Comparison of ENCODE assay signal across 31 cellular contexts in genomic region chr10:86169066-86169465, GRCh38.
"Had no signal": no experiment of that assay in that cellular context is flagged by ENCODE, and none has a peak within 500 bp of the region (broad histone marks: within the 10 kb centered on the region; RNA-seq: fewer than 3 reads in every experiment).

No MANE protein-coding gene starts in this region.

- H3K27ac ChIP-seq: Peyer's patch, SJSA1 had no signal

- DNase-seq: activated CD4-positive, alpha-beta T cell treated with anti-CD3 and anti-CD28 coated beads for 36 hours; activated CD4-positive, alpha-beta T cell treated with anti-CD3 and anti-CD28 coated beads, Interleukin-2, amount 10 ng/mL, durations not matched to agents 7 days and 5 days; activated CD4-positive, alpha-beta T cell treated with anti-CD3 and anti-CD28 coated beads, Interleukin-2, amount 50 U/mL, for 48 hours; activated CD8-positive, alpha-beta T cell treated with anti-CD3 and anti-CD28 coated beads, Interleukin-2, amount 10 ng/mL, durations not matched to agents 7 days and 5 days; activated naive CD8-positive, alpha-beta T cell treated with anti-CD3 and anti-CD28 coated beads, Interleukin-2, amount 50 U/mL, for 24 hours; anterior cingulate cortex; NCI-H1092 treated with DMSO at 0.1 percent for 48 hours; NCI-H146; NCI-H2029 treated with DMSO at 0.1 percent for 48 hours; NCI-H2107; NCI-H2171; NCI-H510A; NCI-H526; NCI-H748 treated with DMSO at 0.1 percent for 48 hours; NK-92 treated with Interleukin-12 subunit alpha and Interleukin-12 subunit beta, amount 100 ng/mL, for 24 hours; PC-3; RPMI8226; SHP77 treated with DMSO at 0.1 percent for 48 hours; SK-N-SH had no signal

- H3K27me3 ChIP-seq: Peyer's patch, SJSA1 had no signal

- H3K4me1 ChIP-seq: SJSA1 had no signal

- H3K27me3 Mint-ChIP-seq: activated CD4-positive, alpha-beta T cell treated with anti-CD3 and anti-CD28 coated beads for 36 hours; activated naive CD4-positive, alpha-beta T cell treated with anti-CD3 and anti-CD28 coated beads, Interleukin-2, amount 50 U/mL, for 24 hours; brain had no signal

- ATAC-seq: activated CD4-positive, alpha-beta T cell treated with anti-CD3 and anti-CD28 coated beads for 36 hours; activated CD4-positive, CD25-positive, alpha-beta regulatory T cell treated with anti-CD3 and anti-CD28 coated beads, Interleukin-2, amount 50 U/mL, for 24 hours; activated CD8-positive, alpha-beta T cell treated with anti-CD3 and anti-CD28 coated beads, Interleukin-2, amount 10 ng/mL, durations not matched to agents 7 days and 5 days; K562; PC-3; WTC11 had no signal

- H3K27ac Mint-ChIP-seq: activated CD4-positive, alpha-beta T cell treated with anti-CD3 and anti-CD28 coated beads for 36 hours; activated CD4-positive, alpha-beta T cell treated with anti-CD3 and anti-CD28 coated beads, Interleukin-2, amount 10 ng/mL, durations not matched to agents 7 days and 5 days; activated CD8-positive, alpha-beta T cell treated with anti-CD3 and anti-CD28 coated beads, Interleukin-2, amount 10 ng/mL, durations not matched to agents 7 days and 5 days; activated naive CD4-positive, alpha-beta T cell treated with anti-CD3 and anti-CD28 coated beads, Interleukin-2, amount 50 U/mL, for 24 hours; activated naive CD8-positive, alpha-beta T cell treated with anti-CD3 and anti-CD28 coated beads, Interleukin-2, amount 50 U/mL, for 24 hours; activated T-cell treated with anti-CD3 and anti-CD28 coated beads, Interleukin-2, amount 50 U/mL, for 24 hours; activated T-helper 2 cell treated with anti-CD3 and anti-CD28 coated beads, Interferon-gamma antibody, Interleukin-2, Interleukin-4, amounts not matched to agents 10 μg/mL and 5 μg/mL and 100 μg/mL, durations not matched to agents 14 hours and 24 hours and 36 hours; brain; T-helper 1 cell treated with Interleukin-12 subunit alpha and Interleukin-12 subunit beta and Interleukin-4 antibody, amounts not matched to agents 30 μg/mL and 1 μg/mL, for 36 hours; T-helper 2 cell treated with Interferon-gamma antibody and Interleukin-4, amounts not matched to agents 5 μg/mL and 100 μg/mL, for 36 hours; WTC11 had no signal

- H3K4me1 Mint-ChIP-seq: activated CD4-positive, alpha-beta T cell treated with anti-CD3 and anti-CD28 coated beads for 36 hours; activated CD4-positive, alpha-beta T cell treated with anti-CD3 and anti-CD28 coated beads, Interleukin-2, amount 10 ng/mL, durations not matched to agents 7 days and 5 days; activated naive CD4-positive, alpha-beta T cell treated with anti-CD3 and anti-CD28 coated beads, Interleukin-2, amount 50 U/mL, for 24 hours; WTC11 had no signal

- FAIRE-seq: K562, TTC549 had no signal

- H3K4me2 ChIP-seq: SK-N-SH had no signal

- H3K4me3 Mint-ChIP-seq: activated CD4-positive, alpha-beta T cell treated with anti-CD3 and anti-CD28 coated beads for 36 hours; activated CD4-positive, alpha-beta T cell treated with anti-CD3 and anti-CD28 coated beads, Interleukin-2, amount 10 ng/mL, durations not matched to agents 7 days and 5 days; activated CD8-positive, alpha-beta T cell treated with anti-CD3 and anti-CD28 coated beads, Interleukin-2, amount 10 ng/mL, durations not matched to agents 7 days and 5 days; activated naive CD4-positive, alpha-beta T cell treated with anti-CD3 and anti-CD28 coated beads, Interleukin-2, amount 50 U/mL, for 24 hours; activated naive CD8-positive, alpha-beta T cell treated with anti-CD3 and anti-CD28 coated beads, Interleukin-2, amount 50 U/mL, for 24 hours; activated T-cell treated with anti-CD3 and anti-CD28 coated beads, Interleukin-2, amount 50 U/mL, for 24 hours; brain; T-helper 1 cell treated with Interleukin-12 subunit alpha and Interleukin-12 subunit beta and Interleukin-4 antibody, amounts not matched to agents 30 μg/mL and 1 μg/mL, for 36 hours; T-helper 2 cell treated with Interferon-gamma antibody and Interleukin-4, amounts not matched to agents 5 μg/mL and 100 μg/mL, for 36 hours; WTC11 had no signal

- H3K36me3 ChIP-seq: Peyer's patch, SJSA1 had no signal

- H3K4me3 ChIP-seq: K562, Peyer's patch, SJSA1 had no signal

- H3K36me3 Mint-ChIP-seq: activated naive CD4-positive, alpha-beta T cell treated with anti-CD3 and anti-CD28 coated beads, Interleukin-2, amount 50 U/mL, for 24 hours; brain; WTC11 had no signal

- H3K9ac ChIP-seq: SK-N-SH had no signal

- H3K9me3 Mint-ChIP-seq: activated CD4-positive, alpha-beta T cell treated with anti-CD3 and anti-CD28 coated beads, Interleukin-2, amount 10 ng/mL, durations not matched to agents 7 days and 5 days; activated naive CD4-positive, alpha-beta T cell treated with anti-CD3 and anti-CD28 coated beads, Interleukin-2, amount 50 U/mL, for 24 hours; activated naive CD8-positive, alpha-beta T cell treated with anti-CD3 and anti-CD28 coated beads, Interleukin-2, amount 50 U/mL, for 24 hours; activated T-cell treated with anti-CD3 and anti-CD28 coated beads, Interleukin-2, amount 50 U/mL, for 24 hours; activated T-helper 2 cell treated with anti-CD3 and anti-CD28 coated beads, Interferon-gamma antibody, Interleukin-2, Interleukin-4, amounts not matched to agents 10 μg/mL and 5 μg/mL and 100 μg/mL, durations not matched to agents 14 hours and 24 hours and 36 hours; brain; T-helper 1 cell treated with Interleukin-12 subunit alpha and Interleukin-12 subunit beta and Interleukin-4 antibody, amounts not matched to agents 30 μg/mL and 1 μg/mL, for 36 hours; T-helper 2 cell treated with Interferon-gamma antibody and Interleukin-4, amounts not matched to agents 5 μg/mL and 100 μg/mL, for 36 hours; WTC11 had no signal
